In genomic region chr3:98522538-98523281, GRCh38 we compare ENCODE assay signal across 8 cellular contexts. TPM values are rescaled to one million over a fixed set of nuclear protein-coding genes. Genes with fewer than 3 reads are reported as not detected.
DNase-seq lines count a peak whose midpoint lies in the region; ATAC-seq, FAIRE-seq and TF ChIP-seq lines count a peak whose summit lies in the region.

Gene CLDND1 (minus strand): TSS chr3:98522902. CDS start chr3:98521424, 1,478 bp downstream.

- DNase-seq in GM12865 (ENCODE audit: low read depth) (peak; percentile 98), NCI-H1417 treated with DMSO at 0.1 percent for 48 hours (lab: John Stamatoyannopoulos, UW) (peak; percentile 59), SW480 (ENCODE audit: low spot score) (peak; percentile 92), Right ventricle myocardium superior (peak; percentile 99), pancreas (peak; percentile 95 to 98 (median 96)), tibial artery (peak; percentile 98 to 99)
- DNase-seq in activated naive CD8-positive, alpha-beta T cell treated with anti-CD3 and anti-CD28 coated beads, Interleukin-2, amount 50 U/mL, for 24 hours: peak; percentile 93

- no peaks in the 10 kb centered on the region for H3K9me3 Mint-ChIP-seq in activated naive CD8-positive, alpha-beta T cell treated with anti-CD3 and anti-CD28 coated beads, Interleukin-2, amount 50 U/mL, for 24 hours

- TF ChIP-seq CTCF in GM12865 (IDR thresholded peaks at IDR 0.05; ENCODE audit: insufficient read depth, low read depth, low read length, missing control alignments) (no peak), pancreas (IDR thresholded peaks at IDR 0.05) (no peak), tibial artery (IDR thresholded peaks at IDR 0.05) (no peak)

- H3K4me3 Mint-ChIP-seq in activated naive CD8-positive, alpha-beta T cell treated with anti-CD3 and anti-CD28 coated beads, Interleukin-2, amount 50 U/mL, for 24 hours: peak within 1 kb of the TSS; percentile 97

- peak within 1 kb of the TSS; percentile 88 for H3K4me3 ChIP-seq in GM12865 (ENCODE audit: low read depth, low read length)
- H3K4me3 ChIP-seq in pancreas: peak within 1 kb of the TSS; percentile 56 to 82 (median 74)
- peak within 1 kb of the TSS; percentile 76 to 95 for H3K4me3 ChIP-seq in tibial artery

- peaks cover 67% of the 10 kb centered on the region for H3K4me1 Mint-ChIP-seq in activated naive CD8-positive, alpha-beta T cell treated with anti-CD3 and anti-CD28 coated beads, Interleukin-2, amount 50 U/mL, for 24 hours

- intact Hi-C loops in Right ventricle myocardium superior (cut with DNase I): no loop called here
- intact Hi-C loops in pancreas (cut with DNase I): no loop called here
- intact Hi-C loops in tibial artery (cut with DNase I; ENCODE audit: low total_unique reads): loop anchor here (5.0 kb wide), 1 partner anchor 70 kb away; the partner anchor contains the start of gene CPOX

- WGBS in pancreas, 2 donors: 0 to 1% methylated on average over 59 to 63 of the region's 63 CpGs

- ATAC-seq in HG02763 (IDR thresholded peaks at IDR 0.05; ENCODE audit: unreplicated experiment) (peak; percentile 87), Right ventricle myocardium superior (ENCODE audit: poor library complexity) (peak; percentile 100), pancreas (peak; percentile 96 to 99 (median 98))
- peak; percentile 97 for ATAC-seq in activated naive CD8-positive, alpha-beta T cell treated with anti-CD3 and anti-CD28 coated beads, Interleukin-2, amount 50 U/mL, for 24 hours

- H3K4me1 ChIP-seq in pancreas: peaks cover 0 to 9% (median 7%) of the 10 kb centered on the region in 3 donors
- peaks cover 0 to 35% (median 14%) of the 10 kb centered on the region in 4 donors for H3K4me1 ChIP-seq in tibial artery

- peak within 1 kb of the TSS; percentile 87 to 95 (median 91) for H3K27ac ChIP-seq in pancreas
- H3K27ac ChIP-seq in tibial artery: peak within 1 kb of the TSS; percentile 90 to 98

- FAIRE-seq in pancreas (lab: Jason Lieb, UNC): peak; percentile 83

- no peaks in the 10 kb centered on the region for H3K27me3 Mint-ChIP-seq in activated naive CD8-positive, alpha-beta T cell treated with anti-CD3 and anti-CD28 coated beads, Interleukin-2, amount 50 U/mL, for 24 hours

- peaks cover 0 to 4% (median 0%) of the 10 kb centered on the region in 3 donors for H3K36me3 ChIP-seq in pancreas
- H3K36me3 ChIP-seq in tibial artery: peaks cover 0 to 18% (median 17%) of the 10 kb centered on the region in 3 donors

- H3K27me3 ChIP-seq in pancreas (no peaks in the 10 kb centered on the region), tibial artery (no peaks in the 10 kb centered on the region)

- H3K36me3 Mint-ChIP-seq in activated naive CD8-positive, alpha-beta T cell treated with anti-CD3 and anti-CD28 coated beads, Interleukin-2, amount 50 U/mL, for 24 hours (ENCODE audit: low read depth): peaks cover 45% of the 10 kb centered on the region

- H3K9me3 ChIP-seq in pancreas (no peaks in the 10 kb centered on the region), tibial artery (no peaks in the 10 kb centered on the region)

- H3K27ac Mint-ChIP-seq in activated naive CD8-positive, alpha-beta T cell treated with anti-CD3 and anti-CD28 coated beads, Interleukin-2, amount 50 U/mL, for 24 hours: peak within 1 kb of the TSS; percentile 93

RNA-seq across cellular contexts. Expression of gene CLDND1, which starts in this region (rescaled TPM):
- total RNA-seq in Right ventricle myocardium superior: 72.5 TPM
- 10 to 100 TPM; 16.0 to 35.1 (median 21.8) TPM for total RNA-seq in pancreas
- 10 to 100 TPM; 21.3 to 37.2 TPM for polyA plus RNA-seq in pancreas

Comparison
In these comparisons a context has a peak if more than half of its experiments do, and no peak if none do; other contexts are left out.
1. Peak in every context shown above with its lines: DNase-seq, ATAC-seq, H3K4me3 ChIP-seq and H3K27ac ChIP-seq.